19 cellular contexts compared by ENCODE assay signal in genomic region chr21:42401164-42401563, GRCh38. TPM values are rescaled to one million over a fixed set of nuclear protein-coding genes. Genes with fewer than 3 reads are reported as not detected.
DNase-seq lines count a peak whose midpoint lies in the region; ATAC-seq and TF ChIP-seq lines count a peak whose summit lies in the region.
"Had no signal": no experiment of that assay in that cellular context is flagged by ENCODE, and none has a peak within 500 bp of the region (broad histone marks: within the 10 kb centered on the region; RNA-seq: fewer than 3 reads in every experiment).

No MANE protein-coding gene starts in this region.

- H3K27ac ChIP-seq in upper lobe of right lung, result no peak overlapping the region
- H3K27ac ChIP-seq: BLaER1, thoracic aorta had no signal

- intact Hi-C loops in upper lobe of right lung (cut with DNase I), result no loop called here

- no peak for ATAC-seq in stimulated activated naive CD8-positive, alpha-beta T cell treated with anti-CD3 and anti-CD28 coated beads, Interleukin-15, Interleukin-2, amounts not matched to agents 100 U/mL and 50 U/mL, for 24 hours
- no peak for ATAC-seq in T-helper 17 cell
- ATAC-seq in upper lobe of right lung, result peak; percentile 46
- no peak for ATAC-seq in GM21529 (IDR thresholded peaks at IDR 0.05; ENCODE audit: unreplicated experiment)
- ATAC-seq in esophagus mucosa, result no peak
- ATAC-seq in HG03108 (IDR thresholded peaks at IDR 0.05; ENCODE audit: unreplicated experiment), result no peak
- ATAC-seq: right cardiac atrium had no signal

- H3K9me3 Mint-ChIP-seq in stimulated activated naive CD8-positive, alpha-beta T cell treated with anti-CD3 and anti-CD28 coated beads, Interleukin-15, Interleukin-2, amounts not matched to agents 100 ng/mL and 50 ng/mL, for 24 hours, result peaks cover 8% of the 10 kb centered on the region

- H3K27ac Mint-ChIP-seq in stimulated activated naive CD8-positive, alpha-beta T cell treated with anti-CD3 and anti-CD28 coated beads, Interleukin-15, Interleukin-2, amounts not matched to agents 100 ng/mL and 50 ng/mL, for 24 hours, result peak overlapping the region; percentile 81
- peak overlapping the region; percentile 42 for H3K27ac Mint-ChIP-seq in T-helper 17 cell

- H3K4me1 Mint-ChIP-seq in stimulated activated naive CD8-positive, alpha-beta T cell treated with anti-CD3 and anti-CD28 coated beads, Interleukin-15, Interleukin-2, amounts not matched to agents 100 ng/mL and 50 ng/mL, for 24 hours (ENCODE audit: low read depth), result peaks cover 69% of the 10 kb centered on the region
- H3K4me1 Mint-ChIP-seq in T-helper 17 cell, result peaks cover 37% of the 10 kb centered on the region

- no peak for DNase-seq in stimulated activated naive CD8-positive, alpha-beta T cell treated with anti-CD3 and anti-CD28 coated beads, Interleukin-15, Interleukin-2, amounts not matched to agents 100 U/mL and 50 U/mL, for 24 hours
- DNase-seq in T-helper 17 cell, result no peak
- DNase-seq in choroid plexus epithelial cell (ENCODE audit: low read depth), result peak; percentile 35
- peak; percentile 61 for DNase-seq in upper lobe of right lung
- DNase-seq: DMS53, head of caudate nucleus, midbrain, MV-4-11, NCI-H2029, NCI-H524, nucleus accumbens, right cardiac atrium had no signal

- H3K4me1 ChIP-seq in upper lobe of right lung, result peaks cover 3% of the 10 kb centered on the region

- no peak for TF ChIP-seq CTCF in choroid plexus epithelial cell (conservative IDR thresholded peaks at IDR 0.05; ENCODE audit: low read depth, low read length)
- TF ChIP-seq CTCF in upper lobe of right lung (IDR thresholded peaks at IDR 0.05), result no peak

- no peaks in the 10 kb centered on the region for H3K27me3 ChIP-seq in upper lobe of right lung
- H3K27me3 ChIP-seq: BLaER1 had no signal

- H3K27me3 Mint-ChIP-seq in stimulated activated naive CD8-positive, alpha-beta T cell treated with anti-CD3 and anti-CD28 coated beads, Interleukin-15, Interleukin-2, amounts not matched to agents 100 ng/mL and 50 ng/mL, for 24 hours, result no peaks in the 10 kb centered on the region
- H3K27me3 Mint-ChIP-seq in T-helper 17 cell, result no peaks in the 10 kb centered on the region

- no peaks in the 10 kb centered on the region for H3K9me3 ChIP-seq in T-helper 17 cell (ENCODE audit: control insufficient read depth, low read length, poor library complexity, severe bottlenecking)
- peaks cover 3% of the 10 kb centered on the region for H3K9me3 ChIP-seq in upper lobe of right lung

- H3K36me3 Mint-ChIP-seq in stimulated activated naive CD8-positive, alpha-beta T cell treated with anti-CD3 and anti-CD28 coated beads, Interleukin-15, Interleukin-2, amounts not matched to agents 100 ng/mL and 50 ng/mL, for 24 hours (ENCODE audit: low read depth), result peaks cover 36% of the 10 kb centered on the region
- peaks cover 3% of the 10 kb centered on the region for H3K36me3 Mint-ChIP-seq in T-helper 17 cell (ENCODE audit: low read depth)

- H3K4me3 ChIP-seq in choroid plexus epithelial cell (ENCODE audit: low read depth, low read length) (no peak overlapping the region), upper lobe of right lung (no peak overlapping the region)
- H3K4me3 ChIP-seq: BLaER1, thoracic aorta had no signal

- H3K4me3 Mint-ChIP-seq in stimulated activated naive CD8-positive, alpha-beta T cell treated with anti-CD3 and anti-CD28 coated beads, Interleukin-15, Interleukin-2, amounts not matched to agents 100 ng/mL and 50 ng/mL, for 24 hours, result peak overlapping the region; percentile 79
- H3K4me3 Mint-ChIP-seq in T-helper 17 cell, result no peak overlapping the region

- no peaks in the 10 kb centered on the region for H3K36me3 ChIP-seq in upper lobe of right lung
- H3K36me3 ChIP-seq: BLaER1, thoracic aorta had no signal

RNA-seq across cellular contexts. Expression of gene UBASH3A, which starts 2.5 kb away (rescaled TPM):
- 10 to 100 TPM; 49.5 to 50.3 TPM for total RNA-seq in T-helper 17 cell
- total RNA-seq in upper lobe of right lung, result 1.5 TPM
- total RNA-seq in esophagus mucosa, result 0.24 TPM
- total RNA-seq: H1 had no signal

RNA-seq across cellular contexts. Expression of gene TMPRSS3, which starts 5.3 kb away (rescaled TPM):
- 1 to 10 TPM; 2.8 to 4.5 TPM for total RNA-seq in T-helper 17 cell
- total RNA-seq in upper lobe of right lung, result 4.1 TPM
- 0.32 TPM for total RNA-seq in esophagus mucosa
- total RNA-seq: H1, right cardiac atrium, thoracic aorta had no signal

RNA-seq across cellular contexts. Expression of gene TFF1, which starts 34.8 kb away (rescaled TPM):
- total RNA-seq in T-helper 17 cell (not detected), upper lobe of right lung (not detected), esophagus mucosa (not detected)
- total RNA-seq: H1, right cardiac atrium had no signal

RNA-seq across cellular contexts. Expression of gene TFF2, which starts 50.4 kb away (rescaled TPM):
- total RNA-seq in T-helper 17 cell (not detected), upper lobe of right lung (not detected), esophagus mucosa (not detected)
- total RNA-seq: H1, right cardiac atrium had no signal

Comparison
In these comparisons a context has a peak if more than half of its experiments do, and no peak if none do; other contexts are left out.
1. DNase-seq: peak in choroid plexus epithelial cell (single experiment) and upper lobe of right lung (single experiment); none in stimulated activated naive CD8-positive, alpha-beta T cell treated with anti-CD3 and anti-CD28 coated beads, Interleukin-15, Interleukin-2, amounts not matched to agents 100 U/mL and 50 U/mL, for 24 hours (single experiment) and T-helper 17 cell (0 of 3).
2. RNA of gene UBASH3A, which starts 2.5 kb away (total RNA-seq): 49.5 to 50.3 TPM in T-helper 17 cell; 1.5 TPM in upper lobe of right lung (single experiment) and 0.24 TPM in esophagus mucosa (single experiment); every median in the first group is over 10 times any median in the second.